ENCODE assay signal across 8 cellular contexts in genomic region chr7:33243319-33243881, GRCh38.
DNase-seq lines count a peak whose midpoint lies in the region; ATAC-seq and TF ChIP-seq lines count a peak whose summit lies in the region.

No MANE protein-coding gene starts in this region.

- no peak overlapping the region for H3K4me3 Mint-ChIP-seq in chondrocyte (ENCODE audit: unreplicated experiment)

- no peaks in the 10 kb centered on the region for H3K9me3 Mint-ChIP-seq in chondrocyte (ENCODE audit: low read depth)

- H3K4me1 Mint-ChIP-seq in chondrocyte (ENCODE audit: low read depth) = no peaks in the 10 kb centered on the region

- H3K27ac ChIP-seq in C4-2B = no peak overlapping the region
- no peak overlapping the region for H3K27ac ChIP-seq in mesenchymal stem cell (ENCODE audit: low read length, poor library complexity, severe bottlenecking)

- H4K8ac ChIP-seq in mesenchymal stem cell (ENCODE audit: low read length) = no peak overlapping the region

- TF ChIP-seq CTCF in C4-2B (conservative IDR thresholded peaks at IDR 0.05) = peak; percentile 83
- peak; percentile 94 for TF ChIP-seq CTCF in chondrocyte (IDR thresholded peaks at IDR 0.05)

- no peaks in the 10 kb centered on the region for H3K27me3 ChIP-seq in mesenchymal stem cell (ENCODE audit: control insufficient read depth in 1 of 2, insufficient read depth in 1 of 2, low read length in 2 of 2)

- H3K4ac ChIP-seq in mesenchymal stem cell (ENCODE audit: low read depth in 1 of 2, low read length in 2 of 2) = no peak overlapping the region

- H3K14ac ChIP-seq in mesenchymal stem cell (ENCODE audit: low read length in 2 of 2) = no peak overlapping the region

- no peak overlapping the region for H2BK15ac ChIP-seq in mesenchymal stem cell (ENCODE audit: low read depth, poor library complexity, severe bottlenecking)

- H3K27me3 Mint-ChIP-seq in chondrocyte (ENCODE audit: low read depth) = no peaks in the 10 kb centered on the region

- H3K36me3 Mint-ChIP-seq in chondrocyte (ENCODE audit: low read depth) = no peaks in the 10 kb centered on the region

- no peaks in the 10 kb centered on the region for H3K4me1 ChIP-seq in mesenchymal stem cell (ENCODE audit: control insufficient read depth, insufficient read depth, low read depth, low read length)

- H3K27ac Mint-ChIP-seq in chondrocyte (ENCODE audit: unreplicated experiment) = no peak overlapping the region

- no peak overlapping the region for H2AFZ ChIP-seq in mesenchymal stem cell (ENCODE audit: low read depth, low read length)

- H2BK120ac ChIP-seq in mesenchymal stem cell (ENCODE audit: low read depth, low read length) = no peak overlapping the region

- H3K9me3 ChIP-seq in mesenchymal stem cell (ENCODE audit: control insufficient read depth, low read length) = no peaks in the 10 kb centered on the region

- no peak overlapping the region for H3K18ac ChIP-seq in mesenchymal stem cell (ENCODE audit: low read depth in 1 of 2, low read length in 2 of 2)

- no peak overlapping the region for H3K4me2 ChIP-seq in mesenchymal stem cell (ENCODE audit: low read length, poor library complexity, severe bottlenecking)

- ATAC-seq in HG02884 (IDR thresholded peaks at IDR 0.05; ENCODE audit: unreplicated experiment) (peak; percentile 52), GM21360 (IDR thresholded peaks at IDR 0.05; ENCODE audit: unreplicated experiment) (no peak), HG02970 (IDR thresholded peaks at IDR 0.05; ENCODE audit: low FRiP score, unreplicated experiment) (no peak), GM19463 (IDR thresholded peaks at IDR 0.05; ENCODE audit: unreplicated experiment) (no peak)

- no peak overlapping the region for H2AK5ac ChIP-seq in mesenchymal stem cell (ENCODE audit: low read length, severe bottlenecking)

- H2BK5ac ChIP-seq in mesenchymal stem cell (ENCODE audit: low read depth, low read length, poor library complexity, severe bottlenecking) = no peak overlapping the region

- H3K79me1 ChIP-seq in mesenchymal stem cell (replicated peaks; ENCODE audit: low read length, poor library complexity, severe bottlenecking) = no peaks in the 10 kb centered on the region

- no peak overlapping the region for H2BK12ac ChIP-seq in mesenchymal stem cell (ENCODE audit: low read length in 2 of 2)

- WGBS in mesenchymal stem cell = 0% methylated on average over 1 of the region's 2 CpGs

- peak; percentile 53 for DNase-seq in NCI-H748 treated with DMSO at 0.1 percent for 48 hours (lab: John Stamatoyannopoulos, UW)
- no peak for DNase-seq in chondrocyte (ENCODE audit: low spot score)
- peak; percentile 61 for DNase-seq in mesenchymal stem cell

- H3K4me3 ChIP-seq in mesenchymal stem cell (ENCODE audit: insufficient read depth in 1 of 2, low read depth in 1 of 2, low read length in 2 of 2) = no peak overlapping the region

- no peaks in the 10 kb centered on the region for H3K36me3 ChIP-seq in mesenchymal stem cell (ENCODE audit: control insufficient read depth in 1 of 2, insufficient read depth in 2 of 2, low read depth in 1 of 2, low read length in 2 of 2)

- no peak overlapping the region for H3K23ac ChIP-seq in mesenchymal stem cell (ENCODE audit: low read length in 2 of 2)

- peak overlapping the region; percentile 19 for H3K9ac ChIP-seq in mesenchymal stem cell (ENCODE audit: low read length)

- no peak overlapping the region for H4K91ac ChIP-seq in mesenchymal stem cell (ENCODE audit: low read length)
